8 cellular contexts compared by ENCODE assay signal in genomic region chr7:4631664-4632171, GRCh38. TPM values are rescaled to one million over a fixed set of nuclear protein-coding genes. Genes with fewer than 3 reads are reported as not detected.
DNase-seq lines count a peak whose midpoint lies in the region; ATAC-seq and TF ChIP-seq lines count a peak whose summit lies in the region.

No MANE protein-coding gene starts in this region.

- intact Hi-C loops in Caco-2 (cut with micrococcal nuclease; ENCODE audit: unreplicated experiment): loop anchor here (1.0 to 2.0 kb wide), 2 partner anchors 20 to 709 kb away; no protein-coding TSS in a partner anchor
- intact Hi-C loops in esophagus muscularis mucosa (cut with DNase I): loop anchor here (2.0 kb wide), 1 partner anchor 21 kb away; no protein-coding TSS in a partner anchor
- intact Hi-C loops in mucosa of descending colon (cut with DNase I, micrococcal nuclease): no loop called here

- peak; percentile 88 to 91 for DNase-seq in Caco-2
- DNase-seq in LNCaP clone FGC (ENCODE audit: low read depth): peak; percentile 41
- DNase-seq in SK-MEL-5 (ENCODE audit: low read depth, low spot score): peak; percentile 75
- peak; percentile 95 for DNase-seq in esophagus muscularis mucosa (ENCODE audit: extremely low spot score)
- DNase-seq in mucosa of descending colon: peak; percentile 71 to 77 (median 77)
- DNase-seq in stimulated activated CD4-positive, alpha-beta T cell treated with anti-CD3 and anti-CD28 coated beads, Interleukin-2, amount 100 ng/mL, for 48 hours: no peak

- no peaks in the 10 kb centered on the region for H3K27me3 Mint-ChIP-seq in Caco-2 (ENCODE audit: insufficient read depth, unreplicated experiment)

- peak overlapping the region; percentile 89 for H3K27ac Mint-ChIP-seq in Caco-2 (ENCODE audit: unreplicated experiment)

- H3K4me3 ChIP-seq in Caco-2 (ENCODE audit: low read depth, low read length): peak overlapping the region; percentile 33
- no peak overlapping the region for H3K4me3 ChIP-seq in LNCaP clone FGC (ENCODE audit: low read depth, low read length)
- H3K4me3 ChIP-seq in esophagus muscularis mucosa: peak overlapping the region; percentile 35 to 56 (median 43)
- no peak overlapping the region for H3K4me3 ChIP-seq in mucosa of descending colon

- no peak for TF ChIP-seq EP300 in esophagus muscularis mucosa (IDR thresholded peaks at IDR 0.05)

- H3K36me3 ChIP-seq in Caco-2 (ENCODE audit: control insufficient read depth, insufficient read depth, low read length) (no peaks in the 10 kb centered on the region), esophagus muscularis mucosa (no peaks in the 10 kb centered on the region), mucosa of descending colon (ENCODE audit: low read depth) (no peaks in the 10 kb centered on the region)

- H3K9me3 ChIP-seq in Caco-2: no peaks in the 10 kb centered on the region
- H3K9me3 ChIP-seq in esophagus muscularis mucosa: no peaks in the 10 kb centered on the region
- H3K9me3 ChIP-seq in mucosa of descending colon: no peaks in the 10 kb centered on the region

- H3K36me3 Mint-ChIP-seq in Caco-2 (ENCODE audit: insufficient read depth, unreplicated experiment): peaks cover 8% of the 10 kb centered on the region

- H3K4me1 ChIP-seq in Caco-2 (peaks cover 13% of the 10 kb centered on the region; the same call in 1 of the 2 replicates), esophagus muscularis mucosa (peaks cover 12 to 16% (median 15%) of the 10 kb centered on the region in 4 donors), mucosa of descending colon (ENCODE audit: low read depth) (peaks cover 7% of the 10 kb centered on the region)

- peaks cover 7% of the 10 kb centered on the region for H3K4me1 Mint-ChIP-seq in Caco-2 (ENCODE audit: low read depth, unreplicated experiment)

- CTCF ChIA-PET in Caco-2 (lab: Charles Lee): interaction anchor here (0.8 to 1.5 kb wide), 4 partner anchors 10 to 467 kb away, joined by 3 to 13 read pairs (median 3); no protein-coding TSS in a partner anchor

- 13% methylated on average over 8 of the region's 17 CpGs for WGBS in esophagus muscularis mucosa

- TF ChIP-seq CTCF in Caco-2 (IDR thresholded peaks at IDR 0.05; ENCODE audit: insufficient read depth in 1 of 2, low read depth in 1 of 2, low read length in 1 of 2, severe bottlenecking in 1 of 2, unreplicated experiment in 1 of 2) (peak; percentile 73 to 88), LNCaP clone FGC (IDR thresholded peaks at IDR 0.05; ENCODE audit: control insufficient read depth, extremely low read depth, insufficient read depth) (peak; percentile 59), esophagus muscularis mucosa (IDR thresholded peaks at IDR 0.05) (peak; percentile 73 to 85 (median 78)), mucosa of descending colon (IDR thresholded peaks at IDR 0.05) (peak; percentile 22)

- H3K9me3 Mint-ChIP-seq in Caco-2 (ENCODE audit: unreplicated experiment): no peaks in the 10 kb centered on the region

- POLR2A ChIA-PET in Caco-2 (lab: Charles Lee): interaction anchor here (0.5 to 1.1 kb wide), 3 partner anchors 10 to 144 kb away, joined by 3 to 10 read pairs (median 4); partner anchors contain the start of gene AP5Z1

- H3K27me3 ChIP-seq in Caco-2 (replicated peaks; ENCODE audit: control insufficient read depth, insufficient read depth, low read length) (no peaks in the 10 kb centered on the region), esophagus muscularis mucosa (peaks cover 0 to 9% (median 0%) of the 10 kb centered on the region in 4 donors)

- no peak for TF ChIP-seq POLR2A in esophagus muscularis mucosa (IDR thresholded peaks at IDR 0.05; ENCODE audit: low read depth)

- peak overlapping the region; percentile 36 to 77 (median 67) for H3K27ac ChIP-seq in esophagus muscularis mucosa (replicated peaks in 1 of 4)

- in situ Hi-C loops in SK-MEL-5 (cut with HindIII; ENCODE audit: low pct_unique_long_range_greater_than_20kb, low sequenced_read_pairs): no loop called here

- TSS peak; percentile 77 for BruUV-seq in Caco-2 (replicated peaks; lab: Mats Ljungman, UMichigan)

- ATAC-seq in mucosa of descending colon: peak; percentile 95
- ATAC-seq in GM21737 (IDR thresholded peaks at IDR 0.05; ENCODE audit: unreplicated experiment): no peak
- ATAC-seq in GM19328 (IDR thresholded peaks at IDR 0.05; ENCODE audit: unreplicated experiment): no peak

- peak overlapping the region; percentile 78 for H3K4me3 Mint-ChIP-seq in Caco-2 (ENCODE audit: unreplicated experiment)

RNA-seq across cellular contexts. Expression of gene FOXK1, which starts 50.4 kb away (rescaled TPM):
- 50.8 and 51.2 TPM in 2 replicates for total RNA-seq in Caco-2 (2022)
- total RNA-seq in SK-MEL-5 (2014; rRNA removed; shearing (Covaris generic)): 14.5 and 16.3 TPM in 2 replicates
- polyA plus RNA-seq in SK-MEL-5 (2015; cell fraction: cytosol; rRNA removed): 24.9 and 30.0 TPM in 2 replicates
- 22.3 and 25.9 TPM in 2 replicates for polyA plus RNA-seq in SK-MEL-5 (2015; cell fraction: nucleus; rRNA removed)
- 10 to 100 TPM; 23.4 to 46.1 (median 36.3) TPM for total RNA-seq in esophagus muscularis mucosa
- 10 to 100 TPM; 30.1 to 48.5 (median 33.4) TPM for total RNA-seq in mucosa of descending colon

Comparison
In these comparisons a context has a peak if more than half of its experiments do, and no peak if none do; other contexts are left out.
1. DNase-seq: peak in Caco-2 (2 of 2), LNCaP clone FGC (single experiment), SK-MEL-5 (single experiment), esophagus muscularis mucosa (single experiment) and mucosa of descending colon (3 of 3); none in stimulated activated CD4-positive, alpha-beta T cell treated with anti-CD3 and anti-CD28 coated beads, Interleukin-2, amount 100 ng/mL, for 48 hours (0 of 2).
2. H3K4me3 ChIP-seq: peak in Caco-2 (single experiment) and esophagus muscularis mucosa (4 of 4); none in LNCaP clone FGC (single experiment) and mucosa of descending colon (single experiment).
3. CTCF ChIP-seq: peak in every context shown above with its lines; median percentile 80 in Caco-2; 78 in esophagus muscularis mucosa; 59 in LNCaP clone FGC; 22 in mucosa of descending colon.
4. intact Hi-C loops: an anchor here in Caco-2 (1.0 to 2.0 kb wide) and esophagus muscularis mucosa (2.0 kb wide); none called in mucosa of descending colon.